In the genomic region with DNA sequence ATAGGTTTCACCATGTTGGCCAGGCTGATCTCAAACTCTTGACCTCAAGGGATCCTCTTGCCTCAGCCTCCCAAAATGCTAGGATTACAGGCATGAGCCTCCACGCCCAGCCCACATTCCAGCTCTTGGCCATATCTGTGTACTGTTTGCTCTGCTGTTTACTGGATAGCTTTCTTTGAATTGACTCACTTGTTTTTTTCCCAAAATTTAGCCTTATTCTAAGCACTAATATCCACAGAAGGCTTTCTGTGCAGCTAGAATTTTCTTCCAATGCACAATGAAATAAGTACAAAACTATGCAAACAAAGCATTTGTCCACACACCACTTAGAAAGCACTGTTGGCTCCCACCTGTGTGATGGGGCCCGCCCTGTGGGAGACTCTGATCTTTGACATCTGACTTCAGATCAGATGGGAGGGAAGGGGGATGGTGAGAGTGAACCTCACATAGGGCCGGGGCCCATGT, we compare ENCODE assay signal across 1 cellular context.
TF ChIP-seq lines count a peak whose summit lies in the region.

No MANE protein-coding gene starts in this region.

TF ChIP-seq in HepG2, 621 proteins besides CTCF, POLR2A, EP300 and RAD21 (continued from another document and continues in another):
- TF ChIP-seq, protein P1, sequence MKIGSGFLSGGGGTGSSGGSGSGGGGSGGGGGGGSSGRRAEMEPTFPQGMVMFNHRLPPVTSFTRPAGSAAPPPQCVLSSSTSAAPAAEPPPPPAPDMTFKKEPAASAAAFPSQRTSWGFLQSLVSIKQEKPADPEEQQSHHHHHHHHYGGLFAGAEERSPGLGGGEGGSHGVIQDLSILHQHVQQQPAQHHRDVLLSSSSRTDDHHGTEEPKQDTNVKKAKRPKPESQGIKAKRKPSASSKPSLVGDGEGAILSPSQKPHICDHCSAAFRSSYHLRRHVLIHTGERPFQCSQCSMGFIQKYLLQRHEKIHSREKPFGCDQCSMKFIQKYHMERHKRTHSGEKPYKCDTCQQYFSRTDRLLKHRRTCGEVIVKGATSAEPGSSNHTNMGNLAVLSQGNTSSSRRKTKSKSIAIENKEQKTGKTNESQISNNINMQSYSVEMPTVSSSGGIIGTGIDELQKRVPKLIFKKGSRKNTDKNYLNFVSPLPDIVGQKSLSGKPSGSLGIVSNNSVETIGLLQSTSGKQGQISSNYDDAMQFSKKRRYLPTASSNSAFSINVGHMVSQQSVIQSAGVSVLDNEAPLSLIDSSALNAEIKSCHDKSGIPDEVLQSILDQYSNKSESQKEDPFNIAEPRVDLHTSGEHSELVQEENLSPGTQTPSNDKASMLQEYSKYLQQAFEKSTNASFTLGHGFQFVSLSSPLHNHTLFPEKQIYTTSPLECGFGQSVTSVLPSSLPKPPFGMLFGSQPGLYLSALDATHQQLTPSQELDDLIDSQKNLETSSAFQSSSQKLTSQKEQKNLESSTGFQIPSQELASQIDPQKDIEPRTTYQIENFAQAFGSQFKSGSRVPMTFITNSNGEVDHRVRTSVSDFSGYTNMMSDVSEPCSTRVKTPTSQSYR (CRISPR knock-in tag; IDR thresholded peaks at IDR 0.05; ENCODE audit: borderline replicate concordance): peak; percentile 92
- no peak for TF ChIP-seq FOXP1 (IDR thresholded peaks at IDR 0.05)
- TF ChIP-seq FOXP1 (CRISPR knock-in tag; IDR thresholded peaks at IDR 0.05): peak; percentile 73
- TF ChIP-seq, protein P2, sequence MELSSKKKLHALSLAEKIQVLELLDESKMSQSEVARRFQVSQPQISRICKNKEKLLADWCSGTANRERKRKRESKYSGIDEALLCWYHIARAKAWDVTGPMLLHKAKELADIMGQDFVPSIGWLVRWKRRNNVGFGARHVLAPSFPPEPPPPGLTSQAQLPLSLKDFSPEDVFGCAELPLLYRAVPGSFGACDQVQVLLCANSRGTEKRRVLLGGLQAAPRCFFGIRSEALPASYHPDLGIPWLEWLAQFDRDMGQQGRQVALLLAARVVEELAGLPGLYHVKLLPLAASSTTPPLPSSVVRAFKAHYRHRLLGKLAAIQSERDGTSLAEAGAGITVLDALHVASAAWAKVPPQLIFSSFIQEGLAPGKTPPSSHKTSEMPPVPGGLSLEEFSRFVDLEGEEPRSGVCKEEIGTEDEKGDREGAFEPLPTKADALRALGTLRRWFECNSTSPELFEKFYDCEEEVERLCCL (CRISPR knock-in tag; IDR thresholded peaks at IDR 0.05; ENCODE audit: borderline replicate concordance): no peak
- TF ChIP-seq, protein P3, sequence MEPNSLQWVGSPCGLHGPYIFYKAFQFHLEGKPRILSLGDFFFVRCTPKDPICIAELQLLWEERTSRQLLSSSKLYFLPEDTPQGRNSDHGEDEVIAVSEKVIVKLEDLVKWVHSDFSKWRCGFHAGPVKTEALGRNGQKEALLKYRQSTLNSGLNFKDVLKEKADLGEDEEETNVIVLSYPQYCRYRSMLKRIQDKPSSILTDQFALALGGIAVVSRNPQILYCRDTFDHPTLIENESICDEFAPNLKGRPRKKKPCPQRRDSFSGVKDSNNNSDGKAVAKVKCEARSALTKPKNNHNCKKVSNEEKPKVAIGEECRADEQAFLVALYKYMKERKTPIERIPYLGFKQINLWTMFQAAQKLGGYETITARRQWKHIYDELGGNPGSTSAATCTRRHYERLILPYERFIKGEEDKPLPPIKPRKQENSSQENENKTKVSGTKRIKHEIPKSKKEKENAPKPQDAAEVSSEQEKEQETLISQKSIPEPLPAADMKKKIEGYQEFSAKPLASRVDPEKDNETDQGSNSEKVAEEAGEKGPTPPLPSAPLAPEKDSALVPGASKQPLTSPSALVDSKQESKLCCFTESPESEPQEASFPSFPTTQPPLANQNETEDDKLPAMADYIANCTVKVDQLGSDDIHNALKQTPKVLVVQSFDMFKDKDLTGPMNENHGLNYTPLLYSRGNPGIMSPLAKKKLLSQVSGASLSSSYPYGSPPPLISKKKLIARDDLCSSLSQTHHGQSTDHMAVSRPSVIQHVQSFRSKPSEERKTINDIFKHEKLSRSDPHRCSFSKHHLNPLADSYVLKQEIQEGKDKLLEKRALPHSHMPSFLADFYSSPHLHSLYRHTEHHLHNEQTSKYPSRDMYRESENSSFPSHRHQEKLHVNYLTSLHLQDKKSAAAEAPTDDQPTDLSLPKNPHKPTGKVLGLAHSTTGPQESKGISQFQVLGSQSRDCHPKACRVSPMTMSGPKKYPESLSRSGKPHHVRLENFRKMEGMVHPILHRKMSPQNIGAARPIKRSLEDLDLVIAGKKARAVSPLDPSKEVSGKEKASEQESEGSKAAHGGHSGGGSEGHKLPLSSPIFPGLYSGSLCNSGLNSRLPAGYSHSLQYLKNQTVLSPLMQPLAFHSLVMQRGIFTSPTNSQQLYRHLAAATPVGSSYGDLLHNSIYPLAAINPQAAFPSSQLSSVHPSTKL (CRISPR knock-in tag; IDR thresholded peaks at IDR 0.05): peak; percentile 57; the same call in 1 of the 2 replicates
- no peak for TF ChIP-seq ARID2 (CRISPR knock-in tag; IDR thresholded peaks at IDR 0.05; ENCODE audit: borderline replicate concordance)
- no peak for TF ChIP-seq SMAD3 (CRISPR knock-in tag; IDR thresholded peaks at IDR 0.05)
- TF ChIP-seq, protein P4, sequence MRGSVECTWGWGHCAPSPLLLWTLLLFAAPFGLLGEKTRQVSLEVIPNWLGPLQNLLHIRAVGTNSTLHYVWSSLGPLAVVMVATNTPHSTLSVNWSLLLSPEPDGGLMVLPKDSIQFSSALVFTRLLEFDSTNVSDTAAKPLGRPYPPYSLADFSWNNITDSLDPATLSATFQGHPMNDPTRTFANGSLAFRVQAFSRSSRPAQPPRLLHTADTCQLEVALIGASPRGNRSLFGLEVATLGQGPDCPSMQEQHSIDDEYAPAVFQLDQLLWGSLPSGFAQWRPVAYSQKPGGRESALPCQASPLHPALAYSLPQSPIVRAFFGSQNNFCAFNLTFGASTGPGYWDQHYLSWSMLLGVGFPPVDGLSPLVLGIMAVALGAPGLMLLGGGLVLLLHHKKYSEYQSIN (CRISPR knock-in tag; IDR thresholded peaks at IDR 0.05; ENCODE audit: borderline replicate concordance): no peak
- TF ChIP-seq DPF2 (CRISPR knock-in tag; IDR thresholded peaks at IDR 0.05; ENCODE audit: borderline replicate concordance, low read depth): 0 out of 2 replicates have a peak, but pooled peaks have one; percentile 12
- TF ChIP-seq, protein P5, sequence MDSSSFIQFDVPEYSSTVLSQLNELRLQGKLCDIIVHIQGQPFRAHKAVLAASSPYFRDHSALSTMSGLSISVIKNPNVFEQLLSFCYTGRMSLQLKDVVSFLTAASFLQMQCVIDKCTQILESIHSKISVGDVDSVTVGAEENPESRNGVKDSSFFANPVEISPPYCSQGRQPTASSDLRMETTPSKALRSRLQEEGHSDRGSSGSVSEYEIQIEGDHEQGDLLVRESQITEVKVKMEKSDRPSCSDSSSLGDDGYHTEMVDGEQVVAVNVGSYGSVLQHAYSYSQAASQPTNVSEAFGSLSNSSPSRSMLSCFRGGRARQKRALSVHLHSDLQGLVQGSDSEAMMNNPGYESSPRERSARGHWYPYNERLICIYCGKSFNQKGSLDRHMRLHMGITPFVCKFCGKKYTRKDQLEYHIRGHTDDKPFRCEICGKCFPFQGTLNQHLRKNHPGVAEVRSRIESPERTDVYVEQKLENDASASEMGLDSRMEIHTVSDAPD (CRISPR knock-in tag; IDR thresholded peaks at IDR 0.05): no peak
- peak; percentile 85 for TF ChIP-seq SOX5 (CRISPR knock-in tag; IDR thresholded peaks at IDR 0.05; ENCODE audit: borderline replicate concordance)
- no peak for TF ChIP-seq NR1H2 (CRISPR knock-in tag; IDR thresholded peaks at IDR 0.05; ENCODE audit: borderline replicate concordance, low read depth)
- no peak for TF ChIP-seq AKAP8 (CRISPR knock-in tag; IDR thresholded peaks at IDR 0.05)
- no peak for TF ChIP-seq ZMAT3 (CRISPR knock-in tag; conservative IDR thresholded peaks at IDR 0.05)
- no peak for TF ChIP-seq ZSCAN30 (CRISPR knock-in tag; IDR thresholded peaks at IDR 0.05)
- TF ChIP-seq, protein P6, sequence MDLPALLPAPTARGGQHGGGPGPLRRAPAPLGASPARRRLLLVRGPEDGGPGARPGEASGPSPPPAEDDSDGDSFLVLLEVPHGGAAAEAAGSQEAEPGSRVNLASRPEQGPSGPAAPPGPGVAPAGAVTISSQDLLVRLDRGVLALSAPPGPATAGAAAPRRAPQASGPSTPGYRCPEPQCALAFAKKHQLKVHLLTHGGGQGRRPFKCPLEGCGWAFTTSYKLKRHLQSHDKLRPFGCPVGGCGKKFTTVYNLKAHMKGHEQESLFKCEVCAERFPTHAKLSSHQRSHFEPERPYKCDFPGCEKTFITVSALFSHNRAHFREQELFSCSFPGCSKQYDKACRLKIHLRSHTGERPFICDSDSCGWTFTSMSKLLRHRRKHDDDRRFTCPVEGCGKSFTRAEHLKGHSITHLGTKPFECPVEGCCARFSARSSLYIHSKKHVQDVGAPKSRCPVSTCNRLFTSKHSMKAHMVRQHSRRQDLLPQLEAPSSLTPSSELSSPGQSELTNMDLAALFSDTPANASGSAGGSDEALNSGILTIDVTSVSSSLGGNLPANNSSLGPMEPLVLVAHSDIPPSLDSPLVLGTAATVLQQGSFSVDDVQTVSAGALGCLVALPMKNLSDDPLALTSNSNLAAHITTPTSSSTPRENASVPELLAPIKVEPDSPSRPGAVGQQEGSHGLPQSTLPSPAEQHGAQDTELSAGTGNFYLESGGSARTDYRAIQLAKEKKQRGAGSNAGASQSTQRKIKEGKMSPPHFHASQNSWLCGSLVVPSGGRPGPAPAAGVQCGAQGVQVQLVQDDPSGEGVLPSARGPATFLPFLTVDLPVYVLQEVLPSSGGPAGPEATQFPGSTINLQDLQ (CRISPR knock-in tag; IDR thresholded peaks at IDR 0.05): no peak
- TF ChIP-seq, protein P7, sequence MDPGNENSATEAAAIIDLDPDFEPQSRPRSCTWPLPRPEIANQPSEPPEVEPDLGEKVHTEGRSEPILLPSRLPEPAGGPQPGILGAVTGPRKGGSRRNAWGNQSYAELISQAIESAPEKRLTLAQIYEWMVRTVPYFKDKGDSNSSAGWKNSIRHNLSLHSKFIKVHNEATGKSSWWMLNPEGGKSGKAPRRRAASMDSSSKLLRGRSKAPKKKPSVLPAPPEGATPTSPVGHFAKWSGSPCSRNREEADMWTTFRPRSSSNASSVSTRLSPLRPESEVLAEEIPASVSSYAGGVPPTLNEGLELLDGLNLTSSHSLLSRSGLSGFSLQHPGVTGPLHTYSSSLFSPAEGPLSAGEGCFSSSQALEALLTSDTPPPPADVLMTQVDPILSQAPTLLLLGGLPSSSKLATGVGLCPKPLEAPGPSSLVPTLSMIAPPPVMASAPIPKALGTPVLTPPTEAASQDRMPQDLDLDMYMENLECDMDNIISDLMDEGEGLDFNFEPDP (CRISPR knock-in tag; conservative IDR thresholded peaks at IDR 0.05): no peak
- TF ChIP-seq, protein P8, sequence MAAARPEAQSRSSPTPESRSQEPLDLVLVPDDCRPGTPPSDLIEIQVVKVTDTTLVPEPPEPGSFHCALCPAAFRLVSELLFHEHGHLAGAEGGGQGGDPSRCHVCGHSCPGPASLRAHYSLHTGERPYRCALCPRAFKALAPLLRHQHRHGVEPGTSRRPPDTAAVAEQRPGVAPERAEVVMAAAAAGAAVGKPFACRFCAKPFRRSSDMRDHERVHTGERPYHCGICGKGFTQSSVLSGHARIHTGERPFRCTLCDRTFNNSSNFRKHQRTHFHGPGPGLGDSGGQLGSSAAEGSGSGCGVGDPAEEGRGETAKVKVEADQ (CRISPR knock-in tag; IDR thresholded peaks at IDR 0.05; ENCODE audit: borderline replicate concordance): no peak
- TF ChIP-seq CENPX (CRISPR knock-in tag; IDR thresholded peaks at IDR 0.05): no peak
- TF ChIP-seq, protein P9, sequence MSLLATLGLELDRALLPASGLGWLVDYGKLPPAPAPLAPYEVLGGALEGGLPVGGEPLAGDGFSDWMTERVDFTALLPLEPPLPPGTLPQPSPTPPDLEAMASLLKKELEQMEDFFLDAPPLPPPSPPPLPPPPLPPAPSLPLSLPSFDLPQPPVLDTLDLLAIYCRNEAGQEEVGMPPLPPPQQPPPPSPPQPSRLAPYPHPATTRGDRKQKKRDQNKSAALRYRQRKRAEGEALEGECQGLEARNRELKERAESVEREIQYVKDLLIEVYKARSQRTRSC (CRISPR knock-in tag; IDR thresholded peaks at IDR 0.05; ENCODE audit: low read depth): no peak
- TF ChIP-seq, protein P10, sequence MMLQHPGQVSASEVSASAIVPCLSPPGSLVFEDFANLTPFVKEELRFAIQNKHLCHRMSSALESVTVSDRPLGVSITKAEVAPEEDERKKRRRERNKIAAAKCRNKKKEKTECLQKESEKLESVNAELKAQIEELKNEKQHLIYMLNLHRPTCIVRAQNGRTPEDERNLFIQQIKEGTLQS (CRISPR knock-in tag; IDR thresholded peaks at IDR 0.05): no peak
- TF ChIP-seq SIX1 (CRISPR knock-in tag; IDR thresholded peaks at IDR 0.05; ENCODE audit: borderline replicate concordance): no peak
- TF ChIP-seq FOXM1 (CRISPR knock-in tag; IDR thresholded peaks at IDR 0.05): no peak
- TF ChIP-seq, protein P11, sequence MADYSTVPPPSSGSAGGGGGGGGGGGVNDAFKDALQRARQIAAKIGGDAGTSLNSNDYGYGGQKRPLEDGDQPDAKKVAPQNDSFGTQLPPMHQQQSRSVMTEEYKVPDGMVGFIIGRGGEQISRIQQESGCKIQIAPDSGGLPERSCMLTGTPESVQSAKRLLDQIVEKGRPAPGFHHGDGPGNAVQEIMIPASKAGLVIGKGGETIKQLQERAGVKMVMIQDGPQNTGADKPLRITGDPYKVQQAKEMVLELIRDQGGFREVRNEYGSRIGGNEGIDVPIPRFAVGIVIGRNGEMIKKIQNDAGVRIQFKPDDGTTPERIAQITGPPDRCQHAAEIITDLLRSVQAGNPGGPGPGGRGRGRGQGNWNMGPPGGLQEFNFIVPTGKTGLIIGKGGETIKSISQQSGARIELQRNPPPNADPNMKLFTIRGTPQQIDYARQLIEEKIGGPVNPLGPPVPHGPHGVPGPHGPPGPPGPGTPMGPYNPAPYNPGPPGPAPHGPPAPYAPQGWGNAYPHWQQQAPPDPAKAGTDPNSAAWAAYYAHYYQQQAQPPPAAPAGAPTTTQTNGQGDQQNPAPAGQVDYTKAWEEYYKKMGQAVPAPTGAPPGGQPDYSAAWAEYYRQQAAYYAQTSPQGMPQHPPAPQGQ (CRISPR knock-in tag; IDR thresholded peaks at IDR 0.05; ENCODE audit: borderline replicate concordance): no peak
- TF ChIP-seq ZNF251 (CRISPR knock-in tag; IDR thresholded peaks at IDR 0.05): no peak
- TF ChIP-seq ZNF180 (CRISPR knock-in tag; IDR thresholded peaks at IDR 0.05; ENCODE audit: borderline replicate concordance, low read depth): no peak
- TF ChIP-seq ZSCAN29 (CRISPR knock-in tag; conservative IDR thresholded peaks at IDR 0.05): no peak
- TF ChIP-seq FOXA1 (IDR thresholded peaks at IDR 0.05): no peak
- TF ChIP-seq FOXA1 (CRISPR knock-in tag; IDR thresholded peaks at IDR 0.05): peak; percentile 20; the same call in 1 of the 2 replicates
- TF ChIP-seq SIN3B (IDR thresholded peaks at IDR 0.05; ENCODE audit: low read length): no peak
- TF ChIP-seq PHF21A (CRISPR knock-in tag; IDR thresholded peaks at IDR 0.05): peak; percentile 57; the same call in 1 of the 2 replicates
- TF ChIP-seq KDM5B (CRISPR knock-in tag; IDR thresholded peaks at IDR 0.05; ENCODE audit: borderline replicate concordance): no peak
- TF ChIP-seq NR2C2 (CRISPR knock-in tag; IDR thresholded peaks at IDR 0.05; ENCODE audit: borderline replicate concordance): peak; percentile 43; the same call in 1 of the 2 replicates
- TF ChIP-seq, protein P12, sequence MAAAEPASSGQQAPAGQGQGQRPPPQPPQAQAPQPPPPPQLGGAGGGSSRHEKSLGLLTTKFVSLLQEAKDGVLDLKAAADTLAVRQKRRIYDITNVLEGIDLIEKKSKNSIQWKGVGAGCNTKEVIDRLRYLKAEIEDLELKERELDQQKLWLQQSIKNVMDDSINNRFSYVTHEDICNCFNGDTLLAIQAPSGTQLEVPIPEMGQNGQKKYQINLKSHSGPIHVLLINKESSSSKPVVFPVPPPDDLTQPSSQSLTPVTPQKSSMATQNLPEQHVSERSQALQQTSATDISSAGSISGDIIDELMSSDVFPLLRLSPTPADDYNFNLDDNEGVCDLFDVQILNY (CRISPR knock-in tag; conservative IDR thresholded peaks at IDR 0.05): no peak
- no peak for TF ChIP-seq KLF6 (CRISPR knock-in tag; IDR thresholded peaks at IDR 0.05)
- no peak for TF ChIP-seq ZNF773 (CRISPR knock-in tag; IDR thresholded peaks at IDR 0.05; ENCODE audit: borderline replicate concordance)
